8 cellular contexts compared by ENCODE assay signal in the genomic region with DNA sequence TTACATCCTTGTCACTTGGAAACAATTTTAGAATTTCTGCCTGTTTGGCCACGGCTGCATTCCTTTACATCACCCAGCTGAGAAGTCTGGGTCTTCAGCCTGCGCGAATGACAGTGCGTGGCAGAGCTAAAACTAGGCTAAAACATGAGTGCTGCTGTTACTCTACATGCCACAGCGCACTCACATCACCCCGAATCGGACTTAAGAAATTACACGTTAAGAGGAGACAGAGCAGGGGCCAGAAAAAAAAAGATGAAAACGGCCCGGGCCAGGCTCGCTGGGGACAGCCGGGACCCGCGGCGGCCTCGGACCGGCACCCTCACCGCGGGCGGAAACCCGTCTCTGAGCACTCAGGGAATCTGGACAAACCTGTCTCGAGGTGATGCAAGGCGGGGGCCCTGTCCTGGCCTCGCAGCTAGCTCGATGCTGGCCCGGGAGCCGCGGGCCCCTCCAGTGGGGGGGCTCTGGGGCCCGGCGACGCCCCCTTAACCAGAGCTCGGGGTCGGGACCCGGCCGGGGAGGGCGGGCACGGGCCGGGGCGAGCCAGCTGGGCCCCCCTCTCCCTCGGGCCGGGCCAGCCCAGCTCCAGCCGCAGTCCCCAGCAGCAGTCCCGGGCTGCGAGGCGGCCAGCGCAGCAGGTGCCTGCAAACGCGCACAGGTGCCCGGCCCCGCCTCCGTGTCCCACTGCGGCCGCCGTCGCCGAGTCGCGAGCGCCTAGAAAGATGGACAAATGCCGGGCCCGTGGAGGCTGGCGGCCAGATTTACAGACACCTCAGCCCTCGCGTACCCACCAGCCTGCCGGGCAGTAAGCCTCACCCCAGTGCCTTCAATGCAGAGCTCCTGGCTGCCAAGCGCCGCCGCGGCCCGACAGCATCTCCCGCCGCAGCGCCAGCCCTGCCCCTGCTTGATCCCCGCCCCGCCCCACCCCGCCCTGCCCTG. TPM values are rescaled to one million over a fixed set of nuclear protein-coding genes. Genes with fewer than 3 reads are reported as not detected.
DNase-seq lines count a peak whose midpoint lies in the region; ATAC-seq and TF ChIP-seq lines count a peak whose summit lies in the region.

A gene (minus strand): TSS at position 879 of the 939 bp plus-strand sequence. CDS start 2,950 bp downstream, outside the sequence.

- ATAC-seq in GM18868 (IDR thresholded peaks at IDR 0.05; ENCODE audit: unreplicated experiment), result peak; percentile 26
- peak; percentile 28 for ATAC-seq in HG03095 (IDR thresholded peaks at IDR 0.05; ENCODE audit: unreplicated experiment)
- peak; percentile 70 for ATAC-seq in Panc1

- no peaks in the 10 kb centered on the region for H3K9me3 Mint-ChIP-seq in progenitor cell of endocrine pancreas (ENCODE audit: low read depth)

- POLR2A ChIA-PET in AG04450 (lab: Yijun Ruan, JAX) (interaction anchor here (1.0 to 2.2 kb wide), 2 partner anchors 67 to 232 kb away, joined by 6 to 9 read pairs; no protein-coding TSS in a partner anchor), Panc1 (lab: Charles Lee) (interaction anchor here (0.7 kb wide), 1 partner anchor 28 kb away, joined by 7 read pairs; no protein-coding TSS in a partner anchor)

- H3K27me3 ChIP-seq in AG04450 (ENCODE audit: control insufficient read depth, insufficient read depth, low read length) (no peaks in the 10 kb centered on the region), Panc1 (ENCODE audit: control insufficient read depth, insufficient read depth, low read length) (no peaks in the 10 kb centered on the region), left ventricle myocardium inferior (ENCODE audit: low read depth) (no peaks in the 10 kb centered on the region)

- H3K4me3 ChIP-seq in AG04450 (ENCODE audit: low read depth, low read length) (peak within 1 kb of the TSS; percentile 79), Panc1 (ENCODE audit: low read depth in 2 of 2, low read length in 2 of 2) (peak within 1 kb of the TSS; percentile 70 to 71), left ventricle myocardium inferior (peak within 1 kb of the TSS; percentile 90)

- H3K36me3 ChIP-seq in Panc1 (ENCODE audit: control insufficient read depth, insufficient read depth, low read length) (peaks cover 7% of the 10 kb centered on the region; the same call in 1 of the 2 replicates), left ventricle myocardium inferior (peaks cover 21% of the 10 kb centered on the region)

- H3K9me3 ChIP-seq in AG04450 (ENCODE audit: control insufficient read depth, insufficient read depth, low read length) (no peaks in the 10 kb centered on the region), Panc1 (ENCODE audit: control insufficient read depth, insufficient read depth, low read depth, low read length) (no peaks in the 10 kb centered on the region), left ventricle myocardium inferior (replicated peaks) (no peaks in the 10 kb centered on the region)

- peaks cover 7% of the 10 kb centered on the region for H3K36me3 Mint-ChIP-seq in progenitor cell of endocrine pancreas (ENCODE audit: insufficient read depth)

- peak within 1 kb of the TSS; percentile 90 for H3K4me3 Mint-ChIP-seq in progenitor cell of endocrine pancreas (ENCODE audit: low read depth)

- H3K27ac ChIP-seq in AG04450 (ENCODE audit: low read depth, low read length) (peak within 1 kb of the TSS; percentile 78), Panc1 (ENCODE audit: low read length) (peak within 1 kb of the TSS; percentile 77), left ventricle myocardium inferior (replicated peaks) (peak within 1 kb of the TSS; percentile 98)

- H3K27ac Mint-ChIP-seq in progenitor cell of endocrine pancreas, result peak within 1 kb of the TSS; percentile 98

- H3K27me3 Mint-ChIP-seq in progenitor cell of endocrine pancreas, result no peaks in the 10 kb centered on the region

- H3K4me1 ChIP-seq in Panc1 (ENCODE audit: control insufficient read depth, insufficient read depth, low read length), result peaks cover 18% of the 10 kb centered on the region
- peaks cover 53% of the 10 kb centered on the region for H3K4me1 ChIP-seq in left ventricle myocardium inferior

- no TSS peak for BruUV-seq in Panc1 (replicated peaks; lab: Mats Ljungman, UMichigan)

- peaks cover 24% of the 10 kb centered on the region for H3K4me1 Mint-ChIP-seq in progenitor cell of endocrine pancreas (ENCODE audit: low read depth)

- CTCF ChIA-PET in AG04450 (lab: Charles Lee) (interaction anchor here (0.7 kb wide), 1 partner anchor 623 kb away, joined by 7 read pairs; no protein-coding TSS in a partner anchor), Panc1 (lab: Charles Lee) (no interaction called here)

- in situ Hi-C loops in Panc1 (cut with HindIII; ENCODE audit: low pct_unique_long_range_greater_than_20kb, low sequenced_read_pairs), result no loop called here

- DNase-seq in AG04450 (ENCODE audit: low read depth, low spot score) (no peak), Panc1 (ENCODE audit: low read depth, low spot score) (no peak), anterior cingulate cortex (lab: John Stamatoyannopoulos, UW) (peak in 38 of 58 donors; percentile 2 to 93 (median 68)), left ventricle myocardium inferior (peak; percentile 37), progenitor cell of endocrine pancreas (ENCODE audit: low spot score, unreplicated experiment) (peak; percentile 56), UCSD-AML1 (lab: John Stamatoyannopoulos, UW; ENCODE audit: unreplicated experiment) (no peak)

- TF ChIP-seq CTCF in AG04450 (IDR thresholded peaks at IDR 0.05; ENCODE audit: low read depth, low read length) (no peak), Panc1 (IDR thresholded peaks at IDR 0.05) (no peak), left ventricle myocardium inferior (IDR thresholded peaks at IDR 0.05; ENCODE audit: borderline replicate concordance) (no peak), progenitor cell of endocrine pancreas (IDR thresholded peaks at IDR 0.05; ENCODE audit: unreplicated experiment) (no peak)

- intact Hi-C loops in Panc1 (cut with micrococcal nuclease; ENCODE audit: unreplicated experiment) (no loop called here), left ventricle myocardium inferior (cut with micrococcal nuclease) (no loop called here)

RNA-seq across cellular contexts. Expression of the gene that starts here (rescaled TPM):
- polyA plus RNA-seq in AG04450 (2011; rRNA removed), result 27.2 and 28.5 TPM in 2 replicates
- polyA minus RNA-seq in AG04450 (2011; rRNA and poly(A)+ RNA removed), result 17.5 and 22.8 TPM in 2 replicates
- 26.1 TPM for total RNA-seq in Panc1 (2021; ENCODE audit: unreplicated experiment)
- 18.6 TPM for polyA plus RNA-seq in Panc1 (2012; ENCODE audit: insufficient read length)
- total RNA-seq in left ventricle myocardium inferior, result 95.0 TPM
- 36.5 and 43.2 TPM in 2 replicates for total RNA-seq in progenitor cell of endocrine pancreas

Comparison
In these comparisons a context has a peak if more than half of its experiments do, and no peak if none do; other contexts are left out.
1. DNase-seq: peak in anterior cingulate cortex (38 of 58), left ventricle myocardium inferior (single experiment) and progenitor cell of endocrine pancreas (single experiment); none in AG04450 (single experiment), Panc1 (single experiment) and UCSD-AML1 (single experiment).
2. Peak in every context shown above with its lines, with median percentiles within 50 percentile points of each other: H3K27ac ChIP-seq, H3K4me3 ChIP-seq and ATAC-seq.